ENCODE assay signal across 21 cellular contexts in the genomic region with DNA sequence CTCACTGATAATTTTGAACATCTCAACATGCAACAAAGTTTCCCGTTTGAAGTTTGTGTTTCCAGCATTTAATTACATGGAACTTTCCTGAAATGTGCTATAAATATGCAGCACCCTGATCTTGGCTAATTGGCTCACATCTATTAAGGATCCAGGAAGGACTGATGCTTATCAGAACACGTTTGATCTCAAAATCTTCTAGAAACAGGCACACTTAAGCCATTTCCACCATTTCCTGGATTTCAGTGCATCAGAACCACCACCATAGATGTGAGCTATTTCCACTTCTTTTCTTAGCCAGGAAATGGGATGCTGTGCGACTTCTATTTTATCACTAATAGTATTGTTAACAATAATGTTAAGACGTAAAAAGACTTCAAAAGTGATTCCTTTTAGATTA.
"Had no signal": no experiment of that assay in that cellular context is flagged by ENCODE, and none has a peak within 500 bp of the region (broad histone marks: within the 10 kb centered on the region; RNA-seq: fewer than 3 reads in every experiment).

No MANE protein-coding gene starts in this region.

- DNase-seq: activated CD8-positive, alpha-beta memory T cell treated with anti-CD3 and anti-CD28 coated beads for 24 hours; activated CD8-positive, alpha-beta memory T cell treated with anti-CD3 and anti-CD28 coated beads, Interleukin-2, amount 50 U/mL, for 4 hours; activated naive CD4-positive, alpha-beta T cell; activated T-cell treated with anti-CD3 and anti-CD28 coated beads, Interleukin-2, amount 50 U/mL, for 24 hours; adrenal gland; colonic mucosa; hippocampal formation; kidney glomerular epithelial cell; mucosa of descending colon; nephron progenitor cell; pancreas; right lobe of liver; stimulated activated CD4-positive, alpha-beta T cell treated with anti-CD3 and anti-CD28 coated beads, Interleukin-1b, Interleukin-23, amount 100 ng/mL, for 48 hours; stomach; T-helper 1 cell; uterus had no signal

- ATAC-seq: mucosa of descending colon; pancreas; stimulated activated memory B cell treated with anti-CD40 and anti-IgM and Interleukin-4, amounts not matched to agents 10 μg/mL and 1 μg/mL and 100 μg/mL, for 72 hours; WTC11 had no signal

- H3K9me3 ChIP-seq: adrenal gland, colonic mucosa, mucosa of descending colon, pancreas, right lobe of liver, stomach, suprapubic skin, uterus had no signal

- H3K4me1 ChIP-seq: colonic mucosa, pancreas, suprapubic skin, uterus had no signal

- H3K27ac ChIP-seq: colonic mucosa, epithelial cell of prostate, pancreas, right lobe of liver, suprapubic skin had no signal

- H3K36me3 ChIP-seq: adrenal gland, colonic mucosa, pancreas, right lobe of liver, suprapubic skin, uterus had no signal

- H3K4me3 ChIP-seq: adrenal gland, colonic mucosa, mucosa of descending colon, pancreas, right lobe of liver, skin epidermis, stomach, suprapubic skin, uterus had no signal
